11 cellular contexts compared by ENCODE assay signal in genomic region chr18:34862561-34862960, GRCh38.
DNase-seq lines count a peak whose midpoint lies in the region.
"Had no signal": no experiment of that assay in that cellular context is flagged by ENCODE, and none has a peak within 500 bp of the region (broad histone marks: within the 10 kb centered on the region; RNA-seq: fewer than 3 reads in every experiment).

No MANE protein-coding gene starts in this region.

- intact Hi-C loops in head of caudate nucleus (cut with DNase I), result no loop called here

- peak; percentile 26 to 33 for DNase-seq in activated T-cell treated with anti-CD3 and anti-CD28 coated beads, Interleukin-2, amount 50 U/mL, for 48 hours
- DNase-seq in activated T-cell treated with anti-CD3 and anti-CD28 coated beads, Interleukin-2, amount 50 U/mL, for 1 hour, result no peak
- DNase-seq in stimulated activated CD4-positive, alpha-beta T cell treated with anti-CD3 and anti-CD28 coated beads, Interleukin-1b, Interleukin-23, amount 100 ng/mL, for 48 hours, result peak; percentile 14
- no peak for DNase-seq in stimulated activated CD4-positive, alpha-beta T cell treated with anti-CD3 and anti-CD28 coated beads, Interleukin-4, amount 100 ng/mL, for 24 hours
- DNase-seq in head of caudate nucleus (peak in 30 of 42 donors; percentile 16 to 84 (median 54)), NCI-H1048 (lab: John Stamatoyannopoulos, UW) (no peak), NCI-H510A (lab: John Stamatoyannopoulos, UW) (no peak)
- DNase-seq: BE2C; CD4-positive, alpha-beta memory T cell; DMS79; GOT3 had no signal

Comparison
In these comparisons a context has a peak if more than half of its experiments do, and no peak if none do; other contexts are left out.
1. DNase-seq: peak in activated T-cell treated with anti-CD3 and anti-CD28 coated beads, Interleukin-2, amount 50 U/mL, for 48 hours (2 of 2), stimulated activated CD4-positive, alpha-beta T cell treated with anti-CD3 and anti-CD28 coated beads, Interleukin-1b, Interleukin-23, amount 100 ng/mL, for 48 hours (single experiment) and head of caudate nucleus (30 of 42); none in activated T-cell treated with anti-CD3 and anti-CD28 coated beads, Interleukin-2, amount 50 U/mL, for 1 hour (single experiment), stimulated activated CD4-positive, alpha-beta T cell treated with anti-CD3 and anti-CD28 coated beads, Interleukin-4, amount 100 ng/mL, for 24 hours (single experiment), NCI-H1048 (single experiment) and NCI-H510A (single experiment).